Comparison of ENCODE assay signal across 31 cellular contexts in genomic region chr3:161999846-162000245, GRCh38.
"Had no signal": no experiment of that assay in that cellular context is flagged by ENCODE, and none has a peak within 500 bp of the region (broad histone marks: within the 10 kb centered on the region; RNA-seq: fewer than 3 reads in every experiment).

No MANE protein-coding gene starts in this region.

- H3K4me1 ChIP-seq: body of pancreas, breast epithelium had no signal

- H3K4me3 ChIP-seq: body of pancreas, breast epithelium had no signal

- H3K27ac ChIP-seq: body of pancreas, brain microvascular endothelial cell, breast epithelium, WERI-Rb-1 had no signal

- H3K27me3 ChIP-seq: body of pancreas, brain microvascular endothelial cell, breast epithelium had no signal

- ATAC-seq: activated CD4-positive, alpha-beta T cell treated with anti-CD3 and anti-CD28 coated beads for 36 hours; activated CD4-positive, CD25-positive, alpha-beta regulatory T cell treated with anti-CD3 and anti-CD28 coated beads, Interleukin-2, amount 50 U/mL, for 24 hours; activated CD8-positive, alpha-beta memory T cell treated with anti-CD3 and anti-CD28 coated beads, Interleukin-2, amount 10 ng/mL, durations not matched to agents 7 days and 5 days; activated CD8-positive, alpha-beta T cell treated with anti-CD3 and anti-CD28 coated beads, Interleukin-2, amount 10 ng/mL, durations not matched to agents 7 days and 5 days; activated naive CD8-positive, alpha-beta T cell treated with anti-CD3 and anti-CD28 coated beads, Interleukin-2, amount 50 U/mL, for 24 hours; body of pancreas; WTC11 had no signal

- H3K36me3 ChIP-seq: brain microvascular endothelial cell, WERI-Rb-1 had no signal

- H3K9me3 ChIP-seq: body of pancreas had no signal

- DNase-seq: activated CD4-positive, alpha-beta memory T cell treated with anti-CD3 and anti-CD28 coated beads, Interleukin-2, amount 10 ng/mL, durations not matched to agents 7 days and 5 days; activated CD4-positive, alpha-beta T cell treated with anti-CD3 and anti-CD28 coated beads for 1 hour; activated CD4-positive, alpha-beta T cell treated with anti-CD3 and anti-CD28 coated beads for 36 hours; activated CD4-positive, alpha-beta T cell treated with anti-CD3 and anti-CD28 coated beads for 48 hours; activated CD4-positive, alpha-beta T cell treated with anti-CD3 and anti-CD28 coated beads, Interleukin-2, amount 10 ng/mL, durations not matched to agents 7 days and 5 days; activated CD4-positive, alpha-beta T cell treated with anti-CD3 and anti-CD28 coated beads, Interleukin-2, amount 50 U/mL, for 48 hours; activated CD4-positive, CD25-positive, alpha-beta regulatory T cell; activated CD8-positive, alpha-beta memory T cell treated with anti-CD3 and anti-CD28 coated beads for 24 hours; activated CD8-positive, alpha-beta memory T cell treated with anti-CD3 and anti-CD28 coated beads, Interleukin-2, amount 10 ng/mL, durations not matched to agents 7 days and 5 days; activated CD8-positive, alpha-beta memory T cell treated with anti-CD3 and anti-CD28 coated beads, Interleukin-2, amount 50 U/mL, for 48 hours; activated CD8-positive, alpha-beta T cell treated with anti-CD3 and anti-CD28 coated beads, Interleukin-2, amount 10 ng/mL, durations not matched to agents 7 days and 5 days; activated effector memory CD4-positive, alpha-beta T cell treated with Interleukin-2 at 50 U/mL for 16 hours; activated gamma-delta T cell; activated naive CD4-positive, alpha-beta T cell treated with anti-CD3 and anti-CD28 coated beads, Interleukin-2, amount 10 ng/mL, durations not matched to agents 7 days and 5 days; activated naive CD4-positive, alpha-beta T cell treated with Interleukin-2 at 50 U/mL for 16 hours; activated naive CD8-positive, alpha-beta T cell treated with anti-CD3 and anti-CD28 coated beads, Interleukin-2, amount 10 ng/mL, durations not matched to agents 7 days and 5 days; activated naive CD8-positive, alpha-beta T cell treated with anti-CD3 and anti-CD28 coated beads, Interleukin-2, amount 50 U/mL, for 24 hours; activated T-cell treated with anti-CD3 and anti-CD28 coated beads, Interleukin-2, amount 50 U/mL, for 24 hours; activated T-cell treated with anti-CD3 and anti-CD28 coated beads, Interleukin-2, amount 50 U/mL, for 48 hours; amniotic stem cell; aorta; body of pancreas; brain microvascular endothelial cell; central memory CD4-positive, alpha-beta T cell; T-helper 1 cell; T-helper 2 cell; T-helper 9 cell; WERI-Rb-1 had no signal
